8 cellular contexts compared by ENCODE assay signal in the genomic region with DNA sequence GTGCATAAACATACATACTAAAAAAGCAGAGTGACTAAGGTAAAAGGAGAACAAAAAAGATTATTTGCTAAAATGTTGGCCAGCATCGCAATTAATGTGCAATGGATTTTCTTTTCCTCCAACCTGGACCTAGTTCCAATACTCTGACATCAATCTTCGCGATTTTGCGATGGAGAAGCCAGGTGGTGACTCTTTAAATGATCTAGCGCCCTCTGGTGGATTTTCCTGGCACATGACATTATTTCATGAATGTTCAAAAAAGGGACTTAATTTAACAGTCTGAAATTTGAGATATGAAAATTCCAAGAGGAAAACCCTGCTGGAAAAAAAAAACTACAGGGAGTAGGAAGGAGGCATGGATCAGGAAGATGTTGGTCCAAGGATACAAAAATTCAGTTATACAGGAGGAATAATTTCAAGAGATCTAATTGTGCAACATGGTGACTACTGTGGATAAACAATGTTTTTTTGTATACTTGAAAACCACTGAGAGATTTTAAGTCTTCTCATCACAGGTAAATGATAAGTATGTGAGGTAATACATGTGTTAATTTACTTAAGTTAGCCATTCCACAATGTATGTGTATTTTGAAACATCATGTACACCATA. TPM values are rescaled to one million over a fixed set of nuclear protein-coding genes. Genes with fewer than 3 reads are reported as not detected.
DNase-seq lines count a peak whose midpoint lies in the region; ATAC-seq, FAIRE-seq and TF ChIP-seq lines count a peak whose summit lies in the region.

No MANE protein-coding gene starts in this region.

- TF ChIP-seq POLR2A in HCT116 (IDR thresholded peaks at IDR 0.05; ENCODE audit: borderline replicate concordance, extremely low read depth, insufficient read depth, insufficient read length): no peak

- POLR2A ChIA-PET in CD8-positive, alpha-beta T cell (lab: Charles Lee): interaction anchor here (1.2 kb wide), 1 partner anchor 9 kb away, joined by 3 read pairs; no protein-coding TSS in a partner anchor
- POLR2A ChIA-PET in HCT116 (lab: Charles Lee): no interaction called here
- POLR2A ChIA-PET in activated CD4-positive, alpha-beta memory T cell treated with anti-CD3 and anti-CD28 coated beads, Interleukin-2, amount 10 ng/mL, durations not matched to agents 7 days and 5 days (lab: Charles Lee): no interaction called here

- H3K4me1 ChIP-seq in CD8-positive, alpha-beta T cell (ENCODE audit: insufficient read depth, low read length): no peaks in the 10 kb centered on the region
- H3K4me1 ChIP-seq in HCT116 (ENCODE audit: control insufficient read depth in 1 of 2, insufficient read depth in 2 of 2, low read length in 2 of 2): no peaks in the 10 kb centered on the region

- no peak overlapping the region for H3K27ac ChIP-seq in CD8-positive, alpha-beta T cell (ENCODE audit: low read depth, low read length)
- no peak overlapping the region for H3K27ac ChIP-seq in HCT116 (ENCODE audit: low read depth, low read length)

- peak; percentile 85 for TF ChIP-seq CTCF in CD8-positive, alpha-beta T cell (IDR thresholded peaks at IDR 0.05)
- peak; percentile 60 to 97 (median 89) for TF ChIP-seq CTCF in HCT116 (IDR thresholded peaks at IDR 0.05 in 2 of 3, conservative IDR thresholded peaks at IDR 0.05 in 1 of 3; ENCODE audit: borderline replicate concordance in 1 of 3, insufficient read depth in 1 of 3, low read depth in 2 of 3, low read length in 2 of 3)
- peak; percentile 78 for TF ChIP-seq CTCF in epithelial cell of proximal tubule (conservative IDR thresholded peaks at IDR 0.05; ENCODE audit: low read depth, low read length)
- TF ChIP-seq CTCF in nephron (IDR thresholded peaks at IDR 0.05; ENCODE audit: unreplicated experiment in 3 of 3): peak; percentile 83 to 90 (median 86)

- FAIRE-seq in urothelium cell line (lab: Jason Lieb, UNC): peak; percentile 84

- no peak overlapping the region for H3K4me2 ChIP-seq in HCT116 (ENCODE audit: low read length)

- H4K20me1 ChIP-seq in HCT116 (ENCODE audit: insufficient read depth): no peaks in the 10 kb centered on the region

- no peaks in the 10 kb centered on the region for H3K79me2 ChIP-seq in HCT116 (ENCODE audit: insufficient read depth, low read length)

- RAD21 ChIA-PET in HCT116 (lab: Charles Lee; ENCODE audit: low non-redundant PET in 1 of 2, low total read pairs in 2 of 2, uncharacterized antibody in 2 of 2, unreplicated experiment in 2 of 2): interaction anchor here (0.7 to 1.2 kb wide), 3 partner anchors 147 to 476 kb away, joined by 3 to 4 read pairs (median 3); no protein-coding TSS in a partner anchor

- H3K27me3 Mint-ChIP-seq in CD8-positive, alpha-beta T cell (ENCODE audit: low read depth): peaks cover 34% of the 10 kb centered on the region
- H3K27me3 Mint-ChIP-seq in activated CD4-positive, alpha-beta memory T cell treated with anti-CD3 and anti-CD28 coated beads, Interleukin-2, amount 10 ng/mL, durations not matched to agents 7 days and 5 days: peaks cover 36% of the 10 kb centered on the region
- peaks cover 50% of the 10 kb centered on the region for H3K27me3 Mint-ChIP-seq in nephron (ENCODE audit: low read depth)

- H3K36me3 ChIP-seq in CD8-positive, alpha-beta T cell (ENCODE audit: insufficient read depth, low read length): no peaks in the 10 kb centered on the region
- no peaks in the 10 kb centered on the region for H3K36me3 ChIP-seq in HCT116 (ENCODE audit: control insufficient read depth in 1 of 2, insufficient read depth in 2 of 2, low read length in 2 of 2)

- no peak for ATAC-seq in CD8-positive, alpha-beta T cell
- ATAC-seq in HCT116 (peak; percentile 69), HG02970 (IDR thresholded peaks at IDR 0.05; ENCODE audit: low FRiP score, unreplicated experiment) (no peak)

- intact Hi-C loops in CD8-positive, alpha-beta T cell (cut with DNase I, micrococcal nuclease): loop anchor here (1.0 kb wide), 2 partner anchors 391 to 468 kb away; no protein-coding TSS in a partner anchor
- intact Hi-C loops in HCT116 (cut with micrococcal nuclease): loop anchor here (1.0 to 2.0 kb wide), 4 partner anchors 148 to 477 kb away; no protein-coding TSS in a partner anchor

- no peaks in the 10 kb centered on the region for H3K9me2 ChIP-seq in HCT116 (ENCODE audit: insufficient read depth)

- H3K4me3 Mint-ChIP-seq in CD8-positive, alpha-beta T cell: no peak overlapping the region
- H3K4me3 Mint-ChIP-seq in activated CD4-positive, alpha-beta memory T cell treated with anti-CD3 and anti-CD28 coated beads, Interleukin-2, amount 10 ng/mL, durations not matched to agents 7 days and 5 days: no peak overlapping the region
- H3K4me3 Mint-ChIP-seq in nephron: no peak overlapping the region

- H3K27me3 ChIP-seq in CD8-positive, alpha-beta T cell (ENCODE audit: insufficient read depth, low read length): peaks cover 3% of the 10 kb centered on the region
- H3K27me3 ChIP-seq in HCT116 (ENCODE audit: insufficient read depth, low read length): no peaks in the 10 kb centered on the region

- peak; percentile 99 for TF ChIP-seq RAD21 in HCT116 (IDR thresholded peaks at IDR 0.05; ENCODE audit: low read depth)

- H3K9me3 ChIP-seq in CD8-positive, alpha-beta T cell (ENCODE audit: low read length): no peaks in the 10 kb centered on the region
- peaks cover 0 to 5% of the 10 kb centered on the region in 2 experiments; a peak in 1 of 4 replicates for H3K9me3 ChIP-seq in HCT116 (ENCODE audit: control insufficient read depth in 1 of 2, insufficient read depth in 1 of 2, low read depth in 1 of 2, low read length in 2 of 2)

- no peaks in the 10 kb centered on the region for H3K36me3 Mint-ChIP-seq in CD8-positive, alpha-beta T cell
- H3K36me3 Mint-ChIP-seq in activated CD4-positive, alpha-beta memory T cell treated with anti-CD3 and anti-CD28 coated beads, Interleukin-2, amount 10 ng/mL, durations not matched to agents 7 days and 5 days (ENCODE audit: low read depth): no peaks in the 10 kb centered on the region
- no peaks in the 10 kb centered on the region for H3K36me3 Mint-ChIP-seq in nephron (ENCODE audit: low read depth)

- no peak overlapping the region for H2AFZ ChIP-seq in HCT116 (ENCODE audit: low read depth, low read length, poor library complexity, severe bottlenecking)

- CTCF ChIA-PET in CD8-positive, alpha-beta T cell (lab: Charles Lee): interaction anchor here (0.7 to 11.6 kb wide), 37 partner anchors 10 to 501 kb away, joined by 3 to 394 read pairs (median 4); no protein-coding TSS in a partner anchor
- CTCF ChIA-PET in HCT116 (lab: Charles Lee): interaction anchor here (0.6 to 4.3 kb wide), 11 partner anchors 36 to 477 kb away, joined by 3 to 45 read pairs (median 7); no protein-coding TSS in a partner anchor
- CTCF ChIA-PET in activated CD4-positive, alpha-beta memory T cell treated with anti-CD3 and anti-CD28 coated beads, Interleukin-2, amount 10 ng/mL, durations not matched to agents 7 days and 5 days (lab: Charles Lee): interaction anchor here (0.5 to 6.2 kb wide), 12 partner anchors 12 to 476 kb away, joined by 3 to 50 read pairs (median 4); no protein-coding TSS in a partner anchor

- peaks cover 11% of the 10 kb centered on the region for H3K4me1 Mint-ChIP-seq in CD8-positive, alpha-beta T cell (ENCODE audit: low read depth)
- H3K4me1 Mint-ChIP-seq in activated CD4-positive, alpha-beta memory T cell treated with anti-CD3 and anti-CD28 coated beads, Interleukin-2, amount 10 ng/mL, durations not matched to agents 7 days and 5 days: no peaks in the 10 kb centered on the region
- H3K4me1 Mint-ChIP-seq in nephron: peaks cover 10% of the 10 kb centered on the region

- H3K4me3 ChIP-seq in CD8-positive, alpha-beta T cell (ENCODE audit: low read depth, low read length): no peak overlapping the region
- H3K4me3 ChIP-seq in HCT116 (replicated peaks in 1 of 2; ENCODE audit: low read depth in 1 of 2, low read length in 2 of 2) (no peak overlapping the region), epithelial cell of proximal tubule (ENCODE audit: low read depth, low read length) (no peak overlapping the region)

- no peak overlapping the region for H3K9ac ChIP-seq in HCT116 (ENCODE audit: low read length)

- no peak overlapping the region for H3K27ac Mint-ChIP-seq in CD8-positive, alpha-beta T cell
- H3K27ac Mint-ChIP-seq in activated CD4-positive, alpha-beta memory T cell treated with anti-CD3 and anti-CD28 coated beads, Interleukin-2, amount 10 ng/mL, durations not matched to agents 7 days and 5 days: no peak overlapping the region
- H3K27ac Mint-ChIP-seq in nephron: no peak overlapping the region

- peak in 6 of 7 experiments; percentile 23 to 70 (median 49) for DNase-seq in CD8-positive, alpha-beta T cell
- DNase-seq in HCT116 (ENCODE audit: low read depth, low spot score) (peak; percentile 64), NCI-H510A (lab: John Stamatoyannopoulos, UW) (peak; percentile 43), epithelial cell of proximal tubule (ENCODE audit: low read depth) (peak; percentile 42), urothelium cell line (ENCODE audit: low spot score) (peak; percentile 67)
- peak; percentile 49 for DNase-seq in activated CD4-positive, alpha-beta memory T cell treated with anti-CD3 and anti-CD28 coated beads, Interleukin-2, amount 10 ng/mL, durations not matched to agents 7 days and 5 days

- no peaks in the 10 kb centered on the region for H3K9me3 Mint-ChIP-seq in CD8-positive, alpha-beta T cell
- H3K9me3 Mint-ChIP-seq in activated CD4-positive, alpha-beta memory T cell treated with anti-CD3 and anti-CD28 coated beads, Interleukin-2, amount 10 ng/mL, durations not matched to agents 7 days and 5 days: no peaks in the 10 kb centered on the region
- H3K9me3 Mint-ChIP-seq in nephron: peaks cover 5% of the 10 kb centered on the region

- BruUV-seq in HCT116 (replicated peaks; lab: Mats Ljungman, UMichigan): no TSS peak

TF ChIP-seq in HCT116, 20 proteins besides CTCF, POLR2A, EP300 and RAD21 (continues in another document):
- TF ChIP-seq TCF7L2 (IDR thresholded peaks at IDR 0.05; ENCODE audit: borderline replicate concordance, extremely low read depth, insufficient read depth, insufficient read length) (no peak), EZH2phosphoT487 (IDR thresholded peaks at IDR 0.05; ENCODE audit: borderline replicate concordance) (no peak), JUND (IDR thresholded peaks at IDR 0.05) (no peak), FOSL1 (IDR thresholded peaks at IDR 0.05; ENCODE audit: low read depth) (no peak), SP1 (IDR thresholded peaks at IDR 0.05; ENCODE audit: low read depth) (peak; percentile 14; the same call in 1 of the 2 replicates)
- TF ChIP-seq, protein P1, sequence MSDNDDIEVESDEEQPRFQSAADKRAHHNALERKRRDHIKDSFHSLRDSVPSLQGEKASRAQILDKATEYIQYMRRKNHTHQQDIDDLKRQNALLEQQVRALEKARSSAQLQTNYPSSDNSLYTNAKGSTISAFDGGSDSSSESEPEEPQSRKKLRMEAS (IDR thresholded peaks at IDR 0.05): no peak; the same call in 1 of the 2 replicates

RNA-seq across cellular contexts. Expression of a gene that starts 4.3 kb away (rescaled TPM):
- not detected for total RNA-seq in CD8-positive, alpha-beta T cell
- total RNA-seq in HCT116 (2021; ENCODE audit: unreplicated experiment) (0.49 TPM), epithelial cell of proximal tubule (12.5 and 19.5 TPM in 2 replicates)
- polyA plus RNA-seq in HCT116 (2012): not detected in 2 replicates
- under 1 TPM; 0.25 to 0.38 TPM for total RNA-seq in activated CD4-positive, alpha-beta memory T cell treated with anti-CD3 and anti-CD28 coated beads, Interleukin-2, amount 10 ng/mL, durations not matched to agents 7 days and 5 days
